ENCODE assay signal across 8 cellular contexts in genomic region chr7:37732253-37732652, GRCh38. TPM values are rescaled to one million over a fixed set of nuclear protein-coding genes. Genes with fewer than 3 reads are reported as not detected.
DNase-seq lines count a peak whose midpoint lies in the region; ATAC-seq and TF ChIP-seq lines count a peak whose summit lies in the region.

No MANE protein-coding gene starts in this region.

- no peak for TF ChIP-seq CTCF in mucosa of descending colon (IDR thresholded peaks at IDR 0.05)

- POLR2A ChIA-PET in activated CD4-positive, alpha-beta T cell treated with anti-CD3 and anti-CD28 coated beads, Interleukin-2, amount 10 ng/mL, durations not matched to agents 7 days and 5 days (lab: Charles Lee), result no interaction called here

- H3K4me3 ChIP-seq in mucosa of descending colon, result no peak overlapping the region

- peaks cover 12% of the 10 kb centered on the region for H3K27me3 Mint-ChIP-seq in activated CD4-positive, alpha-beta T cell treated with anti-CD3 and anti-CD28 coated beads, Interleukin-2, amount 10 ng/mL, durations not matched to agents 7 days and 5 days

- H3K36me3 ChIP-seq in mucosa of descending colon (ENCODE audit: low read depth), result no peaks in the 10 kb centered on the region

- no peaks in the 10 kb centered on the region for H3K4me1 ChIP-seq in mucosa of descending colon (ENCODE audit: low read depth)

- CTCF ChIA-PET in activated CD4-positive, alpha-beta T cell treated with anti-CD3 and anti-CD28 coated beads, Interleukin-2, amount 10 ng/mL, durations not matched to agents 7 days and 5 days (lab: Charles Lee), result no interaction called here

- no peak overlapping the region for H3K27ac Mint-ChIP-seq in activated CD4-positive, alpha-beta T cell treated with anti-CD3 and anti-CD28 coated beads, Interleukin-2, amount 10 ng/mL, durations not matched to agents 7 days and 5 days

- intact Hi-C loops in mucosa of descending colon (cut with DNase I, micrococcal nuclease), result no loop called here

- H3K4me1 Mint-ChIP-seq in activated CD4-positive, alpha-beta T cell treated with anti-CD3 and anti-CD28 coated beads, Interleukin-2, amount 10 ng/mL, durations not matched to agents 7 days and 5 days, result no peaks in the 10 kb centered on the region

- H3K9me3 Mint-ChIP-seq in activated CD4-positive, alpha-beta T cell treated with anti-CD3 and anti-CD28 coated beads, Interleukin-2, amount 10 ng/mL, durations not matched to agents 7 days and 5 days, result no peaks in the 10 kb centered on the region

- H3K9me3 ChIP-seq in mucosa of descending colon, result no peaks in the 10 kb centered on the region

- no peaks in the 10 kb centered on the region for H3K36me3 Mint-ChIP-seq in activated CD4-positive, alpha-beta T cell treated with anti-CD3 and anti-CD28 coated beads, Interleukin-2, amount 10 ng/mL, durations not matched to agents 7 days and 5 days (ENCODE audit: low read depth)

- peak; percentile 45 for ATAC-seq in HG02571 (IDR thresholded peaks at IDR 0.05; ENCODE audit: unreplicated experiment)
- peak; percentile 49 for ATAC-seq in mucosa of descending colon
- no peak for ATAC-seq in HG03108 (IDR thresholded peaks at IDR 0.05; ENCODE audit: unreplicated experiment)

- peak; percentile 17 for DNase-seq in activated CD4-positive, alpha-beta T cell treated with anti-CD3 and anti-CD28 coated beads, Interleukin-2, amount 10 ng/mL, durations not matched to agents 7 days and 5 days
- DNase-seq in activated CD4-positive, alpha-beta T cell treated with anti-CD3 and anti-CD28 coated beads, Interleukin-2, amount 50 U/mL, for 1 hour, result no peak
- DNase-seq in NCI-H69 (lab: John Stamatoyannopoulos, UW), result peak; percentile 44
- peak; percentile 6 for DNase-seq in dermis blood vessel endothelial cell
- DNase-seq in mucosa of descending colon, result peak in 1 of 3 donors; percentile 27
- no peak for DNase-seq in amniotic stem cell (lab: John Stamatoyannopoulos, UW)

- H3K4me3 Mint-ChIP-seq in activated CD4-positive, alpha-beta T cell treated with anti-CD3 and anti-CD28 coated beads, Interleukin-2, amount 10 ng/mL, durations not matched to agents 7 days and 5 days, result no peak overlapping the region

RNA-seq across cellular contexts. Expression of gene GPR141, which starts 48.7 kb away (rescaled TPM):
- not detected for total RNA-seq in activated CD4-positive, alpha-beta T cell treated with anti-CD3 and anti-CD28 coated beads, Interleukin-2, amount 10 ng/mL, durations not matched to agents 7 days and 5 days
- total RNA-seq in dermis blood vessel endothelial cell, result not detected in 2 replicates
- total RNA-seq in mucosa of descending colon, result 1 to 10 TPM in 1 of 3 donors, under 1 TPM in 1, not detected in 1; 0.94 to 1.0 TPM

Comparison
In these comparisons a context has a peak if more than half of its experiments do, and no peak if none do; other contexts are left out.
1. DNase-seq: peak in activated CD4-positive, alpha-beta T cell treated with anti-CD3 and anti-CD28 coated beads, Interleukin-2, amount 10 ng/mL, durations not matched to agents 7 days and 5 days (single experiment), NCI-H69 (single experiment) and dermis blood vessel endothelial cell (single experiment); none in activated CD4-positive, alpha-beta T cell treated with anti-CD3 and anti-CD28 coated beads, Interleukin-2, amount 50 U/mL, for 1 hour (single experiment) and amniotic stem cell (single experiment).